Comparison of ENCODE assay signal across 8 cellular contexts in genomic region chr2:60735496-60736250, GRCh38. TPM values are rescaled to one million over a fixed set of nuclear protein-coding genes. Genes with fewer than 3 reads are reported as not detected.
DNase-seq lines count a peak whose midpoint lies in the region; ATAC-seq and TF ChIP-seq lines count a peak whose summit lies in the region.

No MANE protein-coding gene starts in this region.

- CTCF ChIA-PET in HCT116 (lab: Charles Lee) (interaction anchor here (1.3 kb wide), 1 partner anchor 28 kb away, joined by 3 read pairs; no protein-coding TSS in a partner anchor), T-cell (lab: Charles Lee) (interaction anchor here in 1 of 2 donors (1.0 kb wide), 1 partner anchor 30 kb away, joined by 3 read pairs; no protein-coding TSS in a partner anchor)

- H3K4me3 ChIP-seq in HCT116 (replicated peaks in 1 of 2; ENCODE audit: low read depth in 1 of 2, low read length in 2 of 2), result peak overlapping the region; percentile 34 to 47

- peak overlapping the region; percentile 82 for H2AFZ ChIP-seq in HCT116 (ENCODE audit: low read depth, low read length, poor library complexity, severe bottlenecking)

- DNase-seq in HCT116 (ENCODE audit: low read depth, low spot score) (no peak), T-cell (peak in 32 of 34 experiments; percentile 11 to 62 (median 42)), cerebellar nuclear complex (lab: John Stamatoyannopoulos, UW) (no peak)
- peak; percentile 4 for DNase-seq in effector CD8-positive, alpha-beta T cell (lab: John Stamatoyannopoulos, UW)
- no peak for DNase-seq in natural killer cell treated with Interleukin-12 subunit alpha and Interleukin-12 subunit beta and Interleukin-15 and Interleukin-18, amount 100 ng/mL, for 72 hours (ENCODE audit: low spot score)

- H3K36me3 Mint-ChIP-seq in T-cell, result peaks cover 3% of the 10 kb centered on the region
- H3K36me3 Mint-ChIP-seq in natural killer cell treated with Interleukin-12 subunit alpha and Interleukin-12 subunit beta and Interleukin-15 and Interleukin-18, amount 100 ng/mL, for 72 hours, result no peaks in the 10 kb centered on the region

- ATAC-seq in HCT116, result peak; percentile 88
- ATAC-seq in T-cell (replicated peaks in 1 of 4), result peak; percentile 73 to 89 (median 84)
- peak; percentile 59 for ATAC-seq in natural killer cell treated with Interleukin-12 subunit alpha and Interleukin-12 subunit beta and Interleukin-15 and Interleukin-18, amount 100 ng/mL, for 72 hours
- ATAC-seq in GM18502 (IDR thresholded peaks at IDR 0.05; ENCODE audit: poor library complexity, unreplicated experiment), result no peak
- no peak for ATAC-seq in GM21619 (IDR thresholded peaks at IDR 0.05; ENCODE audit: unreplicated experiment)
- no peak for ATAC-seq in GM18519 (IDR thresholded peaks at IDR 0.05; ENCODE audit: low FRiP score, unreplicated experiment)

- no peak overlapping the region for H3K9ac ChIP-seq in HCT116 (ENCODE audit: low read length)

- H3K9me3 Mint-ChIP-seq in T-cell, result no peaks in the 10 kb centered on the region
- H3K9me3 Mint-ChIP-seq in natural killer cell treated with Interleukin-12 subunit alpha and Interleukin-12 subunit beta and Interleukin-15 and Interleukin-18, amount 100 ng/mL, for 72 hours, result no peaks in the 10 kb centered on the region

- no peak for TF ChIP-seq CTCF in HCT116 (IDR thresholded peaks at IDR 0.05 in 2 of 3, conservative IDR thresholded peaks at IDR 0.05 in 1 of 3; ENCODE audit: borderline replicate concordance in 1 of 3, insufficient read depth in 1 of 3, low read depth in 2 of 3, low read length in 2 of 3)

- H3K9me2 ChIP-seq in HCT116 (ENCODE audit: insufficient read depth), result no peaks in the 10 kb centered on the region

- POLR2A ChIA-PET in HCT116 (lab: Charles Lee) (interaction anchor here (0.7 kb wide), 1 partner anchor 13 kb away, joined by 3 read pairs; no protein-coding TSS in a partner anchor), T-cell (lab: Charles Lee) (interaction anchor here (0.5 to 0.8 kb wide), 3 partner anchors 272 to 1465 kb away, joined by 3 to 7 read pairs (median 3); partner anchors contain the start of gene XPO1 (in 1 of the 2))

- H3K27me3 Mint-ChIP-seq in T-cell, result peaks cover 25 to 37% of the 10 kb centered on the region in 2 donors
- peaks cover 15 to 17% of the 10 kb centered on the region in 2 donors for H3K27me3 Mint-ChIP-seq in natural killer cell treated with Interleukin-12 subunit alpha and Interleukin-12 subunit beta and Interleukin-15 and Interleukin-18, amount 100 ng/mL, for 72 hours

- no peaks in the 10 kb centered on the region for H4K20me1 ChIP-seq in HCT116 (ENCODE audit: insufficient read depth)

- no peak for TF ChIP-seq RAD21 in HCT116 (IDR thresholded peaks at IDR 0.05; ENCODE audit: low read depth)

- no peak for TF ChIP-seq POLR2A in HCT116 (IDR thresholded peaks at IDR 0.05; ENCODE audit: borderline replicate concordance, extremely low read depth, insufficient read depth, insufficient read length)

- peaks cover 2 to 8% (median 7%) of the 10 kb centered on the region in 3 donors for H3K4me1 Mint-ChIP-seq in T-cell
- H3K4me1 Mint-ChIP-seq in natural killer cell treated with Interleukin-12 subunit alpha and Interleukin-12 subunit beta and Interleukin-15 and Interleukin-18, amount 100 ng/mL, for 72 hours (ENCODE audit: low read depth in 2 of 2), result peaks cover 4 to 6% of the 10 kb centered on the region in 2 donors

- H3K36me3 ChIP-seq in HCT116 (ENCODE audit: control insufficient read depth in 1 of 2, insufficient read depth in 2 of 2, low read length in 2 of 2), result no peaks in the 10 kb centered on the region

- RAD21 ChIA-PET in HCT116 (lab: Charles Lee; ENCODE audit: low non-redundant PET in 1 of 2, low total read pairs in 2 of 2, uncharacterized antibody in 2 of 2, unreplicated experiment in 2 of 2), result no interaction called here

- H3K9me3 ChIP-seq in HCT116 (ENCODE audit: control insufficient read depth in 1 of 2, insufficient read depth in 1 of 2, low read depth in 1 of 2, low read length in 2 of 2), result no peaks in the 10 kb centered on the region

- no peak overlapping the region for H3K27ac Mint-ChIP-seq in T-cell
- peak overlapping the region in 1 of 2 donors; percentile 76 for H3K27ac Mint-ChIP-seq in natural killer cell treated with Interleukin-12 subunit alpha and Interleukin-12 subunit beta and Interleukin-15 and Interleukin-18, amount 100 ng/mL, for 72 hours

- peak overlapping the region; percentile 80 to 88 (median 83) for H3K4me3 Mint-ChIP-seq in T-cell
- peak overlapping the region; percentile 95 for H3K4me3 Mint-ChIP-seq in natural killer cell treated with Interleukin-12 subunit alpha and Interleukin-12 subunit beta and Interleukin-15 and Interleukin-18, amount 100 ng/mL, for 72 hours

- BruUV-seq in HCT116 (replicated peaks; lab: Mats Ljungman, UMichigan), result no TSS peak

- peak overlapping the region; percentile 70 for H3K4me2 ChIP-seq in HCT116 (ENCODE audit: low read length)

- H3K79me2 ChIP-seq in HCT116 (ENCODE audit: insufficient read depth, low read length), result no peaks in the 10 kb centered on the region

- H3K4me1 ChIP-seq in HCT116 (ENCODE audit: control insufficient read depth in 1 of 2, insufficient read depth in 2 of 2, low read length in 2 of 2), result no peaks in the 10 kb centered on the region

- no peaks in the 10 kb centered on the region for H3K27me3 ChIP-seq in HCT116 (ENCODE audit: insufficient read depth, low read length)

- intact Hi-C loops in HCT116 (cut with micrococcal nuclease), result no loop called here

- no peak overlapping the region for H3K27ac ChIP-seq in HCT116 (ENCODE audit: low read depth, low read length)

TF ChIP-seq in HCT116, 20 proteins besides CTCF, POLR2A, EP300 and RAD21:
- TF ChIP-seq FOSL1 (IDR thresholded peaks at IDR 0.05; ENCODE audit: low read depth), result no peak
- no peak for TF ChIP-seq ZFX (IDR thresholded peaks at IDR 0.05)
- no peak for TF ChIP-seq SRF (IDR thresholded peaks at IDR 0.05; ENCODE audit: low read depth)
- TF ChIP-seq SIN3A (IDR thresholded peaks at IDR 0.05; ENCODE audit: low read depth), result no peak
- no peak for TF ChIP-seq SP1 (IDR thresholded peaks at IDR 0.05; ENCODE audit: low read depth)
- TF ChIP-seq CBX3 (IDR thresholded peaks at IDR 0.05; ENCODE audit: low read depth), result no peak
- TF ChIP-seq, protein P1, sequence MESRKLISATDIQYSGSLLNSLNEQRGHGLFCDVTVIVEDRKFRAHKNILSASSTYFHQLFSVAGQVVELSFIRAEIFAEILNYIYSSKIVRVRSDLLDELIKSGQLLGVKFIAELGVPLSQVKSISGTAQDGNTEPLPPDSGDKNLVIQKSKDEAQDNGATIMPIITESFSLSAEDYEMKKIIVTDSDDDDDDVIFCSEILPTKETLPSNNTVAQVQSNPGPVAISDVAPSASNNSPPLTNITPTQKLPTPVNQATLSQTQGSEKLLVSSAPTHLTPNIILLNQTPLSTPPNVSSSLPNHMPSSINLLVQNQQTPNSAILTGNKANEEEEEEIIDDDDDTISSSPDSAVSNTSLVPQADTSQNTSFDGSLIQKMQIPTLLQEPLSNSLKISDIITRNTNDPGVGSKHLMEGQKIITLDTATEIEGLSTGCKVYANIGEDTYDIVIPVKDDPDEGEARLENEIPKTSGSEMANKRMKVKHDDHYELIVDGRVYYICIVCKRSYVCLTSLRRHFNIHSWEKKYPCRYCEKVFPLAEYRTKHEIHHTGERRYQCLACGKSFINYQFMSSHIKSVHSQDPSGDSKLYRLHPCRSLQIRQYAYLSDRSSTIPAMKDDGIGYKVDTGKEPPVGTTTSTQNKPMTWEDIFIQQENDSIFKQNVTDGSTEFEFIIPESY (IDR thresholded peaks at IDR 0.05; ENCODE audit: extremely low read depth, insufficient replicate concordance, low read length), result no peak
- TF ChIP-seq EZH2 (IDR thresholded peaks at IDR 0.05), result no peak
- no peak for TF ChIP-seq TCF7L2 (IDR thresholded peaks at IDR 0.05; ENCODE audit: borderline replicate concordance, extremely low read depth, insufficient read depth, insufficient read length)
- TF ChIP-seq POLR2AphosphoS5 (IDR thresholded peaks at IDR 0.05; ENCODE audit: low read depth, low read length), result no peak
- TF ChIP-seq, protein P2, sequence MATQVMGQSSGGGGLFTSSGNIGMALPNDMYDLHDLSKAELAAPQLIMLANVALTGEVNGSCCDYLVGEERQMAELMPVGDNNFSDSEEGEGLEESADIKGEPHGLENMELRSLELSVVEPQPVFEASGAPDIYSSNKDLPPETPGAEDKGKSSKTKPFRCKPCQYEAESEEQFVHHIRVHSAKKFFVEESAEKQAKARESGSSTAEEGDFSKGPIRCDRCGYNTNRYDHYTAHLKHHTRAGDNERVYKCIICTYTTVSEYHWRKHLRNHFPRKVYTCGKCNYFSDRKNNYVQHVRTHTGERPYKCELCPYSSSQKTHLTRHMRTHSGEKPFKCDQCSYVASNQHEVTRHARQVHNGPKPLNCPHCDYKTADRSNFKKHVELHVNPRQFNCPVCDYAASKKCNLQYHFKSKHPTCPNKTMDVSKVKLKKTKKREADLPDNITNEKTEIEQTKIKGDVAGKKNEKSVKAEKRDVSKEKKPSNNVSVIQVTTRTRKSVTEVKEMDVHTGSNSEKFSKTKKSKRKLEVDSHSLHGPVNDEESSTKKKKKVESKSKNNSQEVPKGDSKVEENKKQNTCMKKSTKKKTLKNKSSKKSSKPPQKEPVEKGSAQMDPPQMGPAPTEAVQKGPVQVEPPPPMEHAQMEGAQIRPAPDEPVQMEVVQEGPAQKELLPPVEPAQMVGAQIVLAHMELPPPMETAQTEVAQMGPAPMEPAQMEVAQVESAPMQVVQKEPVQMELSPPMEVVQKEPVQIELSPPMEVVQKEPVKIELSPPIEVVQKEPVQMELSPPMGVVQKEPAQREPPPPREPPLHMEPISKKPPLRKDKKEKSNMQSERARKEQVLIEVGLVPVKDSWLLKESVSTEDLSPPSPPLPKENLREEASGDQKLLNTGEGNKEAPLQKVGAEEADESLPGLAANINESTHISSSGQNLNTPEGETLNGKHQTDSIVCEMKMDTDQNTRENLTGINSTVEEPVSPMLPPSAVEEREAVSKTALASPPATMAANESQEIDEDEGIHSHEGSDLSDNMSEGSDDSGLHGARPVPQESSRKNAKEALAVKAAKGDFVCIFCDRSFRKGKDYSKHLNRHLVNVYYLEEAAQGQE (IDR thresholded peaks at IDR 0.05; ENCODE audit: low read depth), result no peak
- TF ChIP-seq ATF3 (IDR thresholded peaks at IDR 0.05), result no peak
- no peak for TF ChIP-seq CEBPB (IDR thresholded peaks at IDR 0.05; ENCODE audit: low read depth)
- no peak for TF ChIP-seq ELF1 (IDR thresholded peaks at IDR 0.05; ENCODE audit: borderline replicate concordance, low read depth)
- TF ChIP-seq EGR1 (IDR thresholded peaks at IDR 0.05; ENCODE audit: low read depth), result no peak

RNA-seq across cellular contexts. Expression of gene PAPOLG, which starts 20.4 kb away (rescaled TPM):
- 13.2 TPM for total RNA-seq in HCT116 (2021; ENCODE audit: unreplicated experiment)
- 2.8 and 3.9 TPM in 2 replicates for polyA plus RNA-seq in HCT116 (2012)
- 10 to 100 TPM; 20.6 to 34.8 (median 29.6) TPM for total RNA-seq in T-cell
- 10 to 100 TPM; 17.3 to 19.8 TPM for total RNA-seq in natural killer cell treated with Interleukin-12 subunit alpha and Interleukin-12 subunit beta and Interleukin-15 and Interleukin-18, amount 100 ng/mL, for 72 hours

Comparison
In these comparisons a context has a peak if more than half of its experiments do, and no peak if none do; other contexts are left out.
1. ATAC-seq: peak in HCT116 (single experiment), T-cell (4 of 4) and natural killer cell treated with Interleukin-12 subunit alpha and Interleukin-12 subunit beta and Interleukin-15 and Interleukin-18, amount 100 ng/mL, for 72 hours (2 of 2); none in GM18502 (single experiment), GM21619 (single experiment) and GM18519 (single experiment).
2. DNase-seq: peak in T-cell (32 of 34) and effector CD8-positive, alpha-beta T cell (single experiment); none in HCT116 (single experiment), natural killer cell treated with Interleukin-12 subunit alpha and Interleukin-12 subunit beta and Interleukin-15 and Interleukin-18, amount 100 ng/mL, for 72 hours (single experiment) and cerebellar nuclear complex (0 of 2).